17 cellular contexts compared by ENCODE assay signal in genomic region chr20:34332262-34332920, GRCh38.
"Had no signal": no experiment of that assay in that cellular context is flagged by ENCODE, and none has a peak within 500 bp of the region (broad histone marks: within the 10 kb centered on the region; RNA-seq: fewer than 3 reads in every experiment).

No MANE protein-coding gene starts in this region.

- DNase-seq: activated CD4-positive, alpha-beta T cell treated with anti-CD3 and anti-CD28 coated beads, Interleukin-2, amount 10 ng/mL, durations not matched to agents 7 days and 5 days; activated CD8-positive, alpha-beta memory T cell treated with anti-CD3 and anti-CD28 coated beads, Interleukin-2, amount 50 U/mL, for 4 hours; activated effector memory CD4-positive, alpha-beta T cell treated with Interleukin-2 at 50 U/mL for 16 hours; activated naive CD4-positive, alpha-beta T cell treated with anti-CD3 and anti-CD28 coated beads, Interleukin-2, amount 10 ng/mL, durations not matched to agents 7 days and 5 days; activated naive CD8-positive, alpha-beta T cell treated with anti-CD3 and anti-CD28 coated beads, Interleukin-2, amount 50 U/mL, for 24 hours; activated T-cell treated with anti-CD3 and anti-CD28 coated beads, Interleukin-2, amount 50 U/mL, for 4 hours; cerebellar nuclear complex; effector memory CD4-positive, alpha-beta T cell; left cardiac atrium; naive thymus-derived CD8-positive, alpha-beta T cell; spleen; stimulated activated CD4-positive, alpha-beta T cell treated with anti-CD3 and anti-CD28 coated beads, Interleukin-4, amount 100 ng/mL, for 4 hours; stimulated activated naive B cell treated with anti-CD40 and anti-IgM and Interleukin-4, amounts not matched to agents 10 μg/mL and 1 μg/mL and 100 μg/mL, for 72 hours; T1000; tibial artery; uterus had no signal

- H3K27me3 Mint-ChIP-seq: activated naive CD8-positive, alpha-beta T cell treated with anti-CD3 and anti-CD28 coated beads, Interleukin-2, amount 50 U/mL, for 24 hours; naive thymus-derived CD8-positive, alpha-beta T cell; stimulated activated naive B cell treated with anti-CD40 and anti-IgM and Interleukin-4, amounts not matched to agents 10 μg/mL and 1 μg/mL and 100 μg/mL, for 72 hours had no signal

- H3K27ac Mint-ChIP-seq: activated CD4-positive, alpha-beta T cell treated with anti-CD3 and anti-CD28 coated beads, Interleukin-2, amount 10 ng/mL, durations not matched to agents 7 days and 5 days; activated naive CD4-positive, alpha-beta T cell treated with anti-CD3 and anti-CD28 coated beads, Interleukin-2, amount 10 ng/mL, durations not matched to agents 7 days and 5 days; activated naive CD8-positive, alpha-beta T cell treated with anti-CD3 and anti-CD28 coated beads, Interleukin-2, amount 50 U/mL, for 24 hours; naive thymus-derived CD8-positive, alpha-beta T cell; stimulated activated naive B cell treated with anti-CD40 and anti-IgM and Interleukin-4, amounts not matched to agents 10 μg/mL and 1 μg/mL and 100 μg/mL, for 72 hours had no signal

- H3K36me3 Mint-ChIP-seq: activated naive CD4-positive, alpha-beta T cell treated with anti-CD3 and anti-CD28 coated beads, Interleukin-2, amount 10 ng/mL, durations not matched to agents 7 days and 5 days; naive thymus-derived CD8-positive, alpha-beta T cell; stimulated activated naive B cell treated with anti-CD40 and anti-IgM and Interleukin-4, amounts not matched to agents 10 μg/mL and 1 μg/mL and 100 μg/mL, for 72 hours had no signal

- H3K9me3 ChIP-seq: spleen, tibial artery, uterus had no signal

- H3K9ac ChIP-seq: parathyroid adenoma had no signal

- H3K4me3 Mint-ChIP-seq: activated CD4-positive, alpha-beta T cell treated with anti-CD3 and anti-CD28 coated beads, Interleukin-2, amount 10 ng/mL, durations not matched to agents 7 days and 5 days; activated naive CD4-positive, alpha-beta T cell treated with anti-CD3 and anti-CD28 coated beads, Interleukin-2, amount 10 ng/mL, durations not matched to agents 7 days and 5 days; activated naive CD8-positive, alpha-beta T cell treated with anti-CD3 and anti-CD28 coated beads, Interleukin-2, amount 50 U/mL, for 24 hours; activated T-cell treated with anti-CD3 and anti-CD28 coated beads, Interleukin-2, amount 50 U/mL, for 4 hours; naive thymus-derived CD8-positive, alpha-beta T cell; stimulated activated naive B cell treated with anti-CD40 and anti-IgM and Interleukin-4, amounts not matched to agents 10 μg/mL and 1 μg/mL and 100 μg/mL, for 72 hours had no signal

- H3K4me3 ChIP-seq: spleen, tibial artery, uterus had no signal

- ATAC-seq: activated naive CD8-positive, alpha-beta T cell treated with anti-CD3 and anti-CD28 coated beads, Interleukin-2, amount 50 U/mL, for 24 hours; activated T-cell treated with anti-CD3 and anti-CD28 coated beads, Interleukin-2, amount 50 U/mL, for 4 hours; left cardiac atrium; naive thymus-derived CD8-positive, alpha-beta T cell; stimulated activated naive B cell treated with anti-CD40 and anti-IgM and Interleukin-4, amounts not matched to agents 10 μg/mL and 1 μg/mL and 100 μg/mL, for 72 hours had no signal

- H3K36me3 ChIP-seq: spleen, tibial artery, uterus had no signal

- H2AFZ ChIP-seq: parathyroid adenoma had no signal

- H3K4me1 Mint-ChIP-seq: activated CD4-positive, alpha-beta T cell treated with anti-CD3 and anti-CD28 coated beads, Interleukin-2, amount 10 ng/mL, durations not matched to agents 7 days and 5 days; activated naive CD4-positive, alpha-beta T cell treated with anti-CD3 and anti-CD28 coated beads, Interleukin-2, amount 10 ng/mL, durations not matched to agents 7 days and 5 days had no signal

- H3K79me2 ChIP-seq: parathyroid adenoma had no signal

- H3K4me1 ChIP-seq: parathyroid adenoma, tibial artery, uterus had no signal

- H3K27ac ChIP-seq: parathyroid adenoma, spleen, tibial artery, uterus had no signal

- H3K27me3 ChIP-seq: spleen, tibial artery, uterus had no signal

- H3K9me3 Mint-ChIP-seq: activated CD4-positive, alpha-beta T cell treated with anti-CD3 and anti-CD28 coated beads, Interleukin-2, amount 10 ng/mL, durations not matched to agents 7 days and 5 days; activated naive CD4-positive, alpha-beta T cell treated with anti-CD3 and anti-CD28 coated beads, Interleukin-2, amount 10 ng/mL, durations not matched to agents 7 days and 5 days; activated naive CD8-positive, alpha-beta T cell treated with anti-CD3 and anti-CD28 coated beads, Interleukin-2, amount 50 U/mL, for 24 hours; activated T-cell treated with anti-CD3 and anti-CD28 coated beads, Interleukin-2, amount 50 U/mL, for 4 hours; naive thymus-derived CD8-positive, alpha-beta T cell; stimulated activated naive B cell treated with anti-CD40 and anti-IgM and Interleukin-4, amounts not matched to agents 10 μg/mL and 1 μg/mL and 100 μg/mL, for 72 hours had no signal
